13 cellular contexts compared by ENCODE assay signal in genomic region chr13:49643003-49643651, GRCh38. TPM values are rescaled to one million over a fixed set of nuclear protein-coding genes. Genes with fewer than 3 reads are reported as not detected.
A peak's percentile ranks its signal among the peaks of the same experiment; 100 is the strongest.
DNase-seq lines count a peak whose midpoint lies in the region; ATAC-seq, FAIRE-seq and TF ChIP-seq lines count a peak whose summit lies in the region.
"Had no signal": no experiment of that assay in that cellular context is flagged by ENCODE, and none has a peak within 500 bp of the region (broad histone marks: within the 10 kb centered on the region; RNA-seq: fewer than 3 reads in every experiment).

No MANE protein-coding gene starts in this region.

- WGBS in psoas muscle, 3 donors: 87 to 89% (median 88%) methylated on average over 12 of the region's 12 CpGs

- DNase-seq in GM12892 (ENCODE audit: insufficient read length) (no peak), HL-60 (ENCODE audit: low read depth in 1 of 2, low spot score in 1 of 2) (peak in 1 of 2 experiments; percentile 78), UCSD-AML1 (lab: John Stamatoyannopoulos, UW; ENCODE audit: unreplicated experiment) (peak; percentile 21), psoas muscle (no peak), NK-92 (lab: John Stamatoyannopoulos, UW; ENCODE audit: unreplicated experiment) (no peak)
- DNase-seq in effector CD4-positive, alpha-beta T cell: no peak
- no peak for DNase-seq in activated effector memory CD4-positive, alpha-beta T cell treated with Interleukin-2 at 50 U/mL for 16 hours
- DNase-seq: activated CD4-positive, alpha-beta T cell treated with anti-CD3 and anti-CD28 coated beads for 4 hours; activated naive CD4-positive, alpha-beta T cell; NCI-H226 had no signal

- no peaks in the 10 kb centered on the region for H3K36me3 ChIP-seq in psoas muscle (ENCODE audit: insufficient read depth in 1 of 2, low read depth in 1 of 2)

- ATAC-seq in psoas muscle: no peak
- ATAC-seq in HG03097 (IDR thresholded peaks at IDR 0.05; ENCODE audit: low FRiP score, unreplicated experiment): no peak

- H3K27me3 ChIP-seq in HL-60 (ENCODE audit: insufficient read depth, poor library complexity, severe bottlenecking): no peaks in the 10 kb centered on the region
- H3K27me3 ChIP-seq in psoas muscle (ENCODE audit: insufficient read depth in 3 of 3, low read length in 2 of 3): no peaks in the 10 kb centered on the region

- peak; percentile 27 for FAIRE-seq in GM12892 (lab: Jason Lieb, UNC)

- intact Hi-C loops in psoas muscle (cut with DNase I): no loop called here

- no peak for TF ChIP-seq CTCF in HL-60 (IDR thresholded peaks at IDR 0.05; ENCODE audit: insufficient read depth, low read length)
- TF ChIP-seq CTCF in psoas muscle (IDR thresholded peaks at IDR 0.05): no peak

- H3K4me3 ChIP-seq in HL-60 (replicated peaks; ENCODE audit: insufficient read depth, low read length) (peak overlapping the region; percentile 24; the same call in 1 of the 2 replicates), psoas muscle (peak overlapping the region; percentile 20)

- H3K27ac ChIP-seq in HL-60 (replicated peaks) (no peak overlapping the region), psoas muscle (no peak overlapping the region)

- no peaks in the 10 kb centered on the region for H3K4me1 ChIP-seq in psoas muscle

- TF ChIP-seq POLR2A in GM12892 (IDR thresholded peaks at IDR 0.05; ENCODE audit: low read depth, low read length): no peak

- H3K9me3 ChIP-seq in psoas muscle: no peaks in the 10 kb centered on the region

RNA-seq across cellular contexts. Expression of gene ARL11, which starts 14.8 kb away (rescaled TPM):
- 4.7 TPM for polyA plus RNA-seq in GM12892 (2012; ENCODE audit: missing spikeins)
- total RNA-seq in psoas muscle: under 1 TPM; 0.09 to 0.71 (median 0.19) TPM
- under 1 TPM; 0.09 to 0.14 (median 0.10) TPM for polyA plus RNA-seq in psoas muscle
- total RNA-seq: fibroblast of lung, myocyte had no signal
- polyA plus RNA-seq: fibroblast of lung had no signal

RNA-seq across cellular contexts. Expression of gene EBPL, which starts 48.2 kb away (rescaled TPM):
- polyA plus RNA-seq in GM12892 (2012; ENCODE audit: missing spikeins): 47.1 TPM
- total RNA-seq in psoas muscle: 10 to 100 TPM in 1 of 4 donors, 1 to 10 TPM in 3; 6.2 to 10.6 (median 8.4) TPM
- polyA plus RNA-seq in psoas muscle: 1 to 10 TPM; 4.8 to 8.8 (median 7.0) TPM

RNA-seq across cellular contexts. Expression of gene RCBTB1, which starts 57.8 kb away (rescaled TPM):
- 11.7 TPM for polyA plus RNA-seq in GM12892 (2012; ENCODE audit: missing spikeins)
- 1 to 10 TPM; 5.3 to 8.5 (median 7.4) TPM for total RNA-seq in psoas muscle
- polyA plus RNA-seq in psoas muscle: 10 to 100 TPM in 1 of 3 donors, 1 to 10 TPM in 2; 2.2 to 12.6 (median 3.2) TPM
